27 cellular contexts compared by ENCODE assay signal in genomic region chr11:34513674-34513995, GRCh38. TPM values are rescaled to one million over a fixed set of nuclear protein-coding genes. Genes with fewer than 3 reads are reported as not detected.
DNase-seq lines count a peak whose midpoint lies in the region; ATAC-seq and TF ChIP-seq lines count a peak whose summit lies in the region.
"Had no signal": no experiment of that assay in that cellular context is flagged by ENCODE, and none has a peak within 500 bp of the region (broad histone marks: within the 10 kb centered on the region; RNA-seq: fewer than 3 reads in every experiment).

ELF5 (minus strand) TSS chr11:34513794; CDS start chr11:34505749, 8,045 bp downstream.

- H3K4me1 Mint-ChIP-seq in progenitor cell of endocrine pancreas (ENCODE audit: low read depth), result peaks cover 23% of the 10 kb centered on the region
- H3K4me1 Mint-ChIP-seq: activated CD4-positive, alpha-beta T cell treated with anti-CD3 and anti-CD28 coated beads for 36 hours; activated naive CD4-positive, alpha-beta T cell treated with anti-CD3 and anti-CD28 coated beads, Interleukin-2, amount 10 ng/mL, durations not matched to agents 7 days and 5 days; nephron had no signal

- intact Hi-C loops in head of caudate nucleus (cut with DNase I), result loop anchor here (5.0 kb wide), 1 partner anchor 34 kb away; no protein-coding TSS in a partner anchor

- no peaks in the 10 kb centered on the region for H3K79me2 ChIP-seq in hepatocyte

- no peak for ATAC-seq in HG03354 (IDR thresholded peaks at IDR 0.05; ENCODE audit: poor library complexity, severe bottlenecking, unreplicated experiment)
- ATAC-seq: CD8-positive, alpha-beta T cell had no signal

- peak within 1 kb of the TSS; percentile 57 for H3K4me2 ChIP-seq in hepatocyte

- TF ChIP-seq CTCF in hepatocyte (IDR thresholded peaks at IDR 0.05; ENCODE audit: poor library complexity) (no peak), progenitor cell of endocrine pancreas (IDR thresholded peaks at IDR 0.05; ENCODE audit: unreplicated experiment) (no peak)

- H3K4me3 ChIP-seq in hepatocyte, result no peak within 1 kb of the TSS
- H3K4me3 ChIP-seq: cardiac muscle cell, GM12878, SJSA1, vagina had no signal

- H3K27ac ChIP-seq in hepatocyte, result peak within 1 kb of the TSS; percentile 17
- H3K27ac ChIP-seq: cardiac muscle cell, SJSA1, vagina had no signal

- peak; percentile 84 for DNase-seq in DMS53 (lab: John Stamatoyannopoulos, UW)
- DNase-seq in NCI-H510A treated with DMSO at 0.1 percent for 48 hours (lab: John Stamatoyannopoulos, UW), result peak; percentile 11
- peak; percentile 37 for DNase-seq in hepatocyte (ENCODE audit: low spot score)
- DNase-seq in progenitor cell of endocrine pancreas (ENCODE audit: low spot score, unreplicated experiment), result peak; percentile 14
- DNase-seq in head of caudate nucleus, result no peak
- no peak for DNase-seq in NCI-H1092 treated with DMSO at 0.1 percent for 48 hours (lab: John Stamatoyannopoulos, UW)
- DNase-seq: activated CD4-positive, alpha-beta T cell treated with anti-CD3 and anti-CD28 coated beads for 36 hours; activated naive CD4-positive, alpha-beta T cell treated with anti-CD3 and anti-CD28 coated beads, Interleukin-2, amount 10 ng/mL, durations not matched to agents 7 days and 5 days; activated T-cell treated with anti-CD3 and anti-CD28 coated beads, Interleukin-2, amount 50 U/mL, for 48 hours; CD8-positive, alpha-beta T cell; cortex of kidney; HFFc6; NCI-H1436 treated with DMSO at 0.1 percent for 48 hours; NCI-H2171; NCI-H774; T-helper 1 cell had no signal

- H3K27me3 Mint-ChIP-seq in progenitor cell of endocrine pancreas, result no peaks in the 10 kb centered on the region
- H3K27me3 Mint-ChIP-seq: activated naive CD4-positive, alpha-beta T cell treated with anti-CD3 and anti-CD28 coated beads, Interleukin-2, amount 10 ng/mL, durations not matched to agents 7 days and 5 days had no signal

- no peaks in the 10 kb centered on the region for H3K36me3 ChIP-seq in hepatocyte (replicated peaks; ENCODE audit: insufficient read depth, low read depth)
- H3K36me3 ChIP-seq: cardiac muscle cell, SJSA1, vagina had no signal

- 74% methylated on average over 9 of the region's 9 CpGs for WGBS in hepatocyte (ENCODE audit: low lambda C conversion rate, missing lambda C conversion rate)

- H3K4me3 Mint-ChIP-seq in progenitor cell of endocrine pancreas (ENCODE audit: low read depth), result peak within 1 kb of the TSS; percentile 12
- H3K4me3 Mint-ChIP-seq: activated CD4-positive, alpha-beta T cell treated with anti-CD3 and anti-CD28 coated beads for 36 hours; activated naive CD4-positive, alpha-beta T cell treated with anti-CD3 and anti-CD28 coated beads, Interleukin-2, amount 10 ng/mL, durations not matched to agents 7 days and 5 days; CD8-positive, alpha-beta T cell; HFFc6; nephron had no signal

- no peaks in the 10 kb centered on the region for H3K36me3 Mint-ChIP-seq in progenitor cell of endocrine pancreas (ENCODE audit: insufficient read depth)
- H3K36me3 Mint-ChIP-seq: activated naive CD4-positive, alpha-beta T cell treated with anti-CD3 and anti-CD28 coated beads, Interleukin-2, amount 10 ng/mL, durations not matched to agents 7 days and 5 days; CD8-positive, alpha-beta T cell had no signal

- peak within 1 kb of the TSS; percentile 24 for H2AFZ ChIP-seq in hepatocyte

- H4K20me1 ChIP-seq in hepatocyte (ENCODE audit: insufficient read depth, poor library complexity, severe bottlenecking), result no peaks in the 10 kb centered on the region

- H3K4me1 ChIP-seq in hepatocyte (ENCODE audit: insufficient read depth), result no peaks in the 10 kb centered on the region
- H3K4me1 ChIP-seq: SJSA1, vagina had no signal

- H3K9me3 Mint-ChIP-seq in progenitor cell of endocrine pancreas (ENCODE audit: low read depth), result no peaks in the 10 kb centered on the region
- H3K9me3 Mint-ChIP-seq: activated naive CD4-positive, alpha-beta T cell treated with anti-CD3 and anti-CD28 coated beads, Interleukin-2, amount 10 ng/mL, durations not matched to agents 7 days and 5 days; CD8-positive, alpha-beta T cell; HFFc6; nephron had no signal

- H3K9me3 ChIP-seq in hepatocyte (ENCODE audit: low read depth), result no peaks in the 10 kb centered on the region
- H3K9me3 ChIP-seq: SJSA1, vagina had no signal

- H3K27me3 ChIP-seq in hepatocyte, result no peaks in the 10 kb centered on the region
- H3K27me3 ChIP-seq: cardiac muscle cell, vagina had no signal

- H3K9me2 ChIP-seq in hepatocyte (replicated peaks; ENCODE audit: insufficient read depth), result no peaks in the 10 kb centered on the region

- H3K27ac Mint-ChIP-seq in progenitor cell of endocrine pancreas, result peak within 1 kb of the TSS; percentile 90
- H3K27ac Mint-ChIP-seq: activated CD4-positive, alpha-beta T cell treated with anti-CD3 and anti-CD28 coated beads for 36 hours; activated naive CD4-positive, alpha-beta T cell treated with anti-CD3 and anti-CD28 coated beads, Interleukin-2, amount 10 ng/mL, durations not matched to agents 7 days and 5 days; CD8-positive, alpha-beta T cell; HFFc6; nephron had no signal

RNA-seq across cellular contexts. Expression of gene ELF5, which starts in this region (rescaled TPM):
- total RNA-seq in hepatocyte, result 0.16 and 0.50 TPM in 2 replicates
- polyA plus RNA-seq in hepatocyte, result 0.53 and 1.0 TPM in 2 replicates
- total RNA-seq in progenitor cell of endocrine pancreas, result 1.8 and 2.1 TPM in 2 replicates
- total RNA-seq: activated CD4-positive, alpha-beta T cell treated with anti-CD3 and anti-CD28 coated beads for 36 hours; activated CD8-positive, alpha-beta memory T cell treated with anti-CD3 and anti-CD28 coated beads for 36 hours; cardiac muscle cell; CD8-positive, alpha-beta T cell; glomerular endothelial cell; GM12878; HFFc6; OCI-LY7; posterior vena cava; SJSA1; subcutaneous adipose tissue; vagina had no signal
- polyA plus RNA-seq: cardiac muscle cell, GM12878 had no signal

Comparison
In these comparisons a context has a peak if more than half of its experiments do, and no peak if none do; other contexts are left out.
1. DNase-seq: peak in DMS53 (single experiment), NCI-H510A treated with DMSO at 0.1 percent for 48 hours (single experiment), hepatocyte (single experiment) and progenitor cell of endocrine pancreas (single experiment); none in head of caudate nucleus (0 of 42) and NCI-H1092 treated with DMSO at 0.1 percent for 48 hours (single experiment).